8 cellular contexts compared by ENCODE assay signal in the genomic region with DNA sequence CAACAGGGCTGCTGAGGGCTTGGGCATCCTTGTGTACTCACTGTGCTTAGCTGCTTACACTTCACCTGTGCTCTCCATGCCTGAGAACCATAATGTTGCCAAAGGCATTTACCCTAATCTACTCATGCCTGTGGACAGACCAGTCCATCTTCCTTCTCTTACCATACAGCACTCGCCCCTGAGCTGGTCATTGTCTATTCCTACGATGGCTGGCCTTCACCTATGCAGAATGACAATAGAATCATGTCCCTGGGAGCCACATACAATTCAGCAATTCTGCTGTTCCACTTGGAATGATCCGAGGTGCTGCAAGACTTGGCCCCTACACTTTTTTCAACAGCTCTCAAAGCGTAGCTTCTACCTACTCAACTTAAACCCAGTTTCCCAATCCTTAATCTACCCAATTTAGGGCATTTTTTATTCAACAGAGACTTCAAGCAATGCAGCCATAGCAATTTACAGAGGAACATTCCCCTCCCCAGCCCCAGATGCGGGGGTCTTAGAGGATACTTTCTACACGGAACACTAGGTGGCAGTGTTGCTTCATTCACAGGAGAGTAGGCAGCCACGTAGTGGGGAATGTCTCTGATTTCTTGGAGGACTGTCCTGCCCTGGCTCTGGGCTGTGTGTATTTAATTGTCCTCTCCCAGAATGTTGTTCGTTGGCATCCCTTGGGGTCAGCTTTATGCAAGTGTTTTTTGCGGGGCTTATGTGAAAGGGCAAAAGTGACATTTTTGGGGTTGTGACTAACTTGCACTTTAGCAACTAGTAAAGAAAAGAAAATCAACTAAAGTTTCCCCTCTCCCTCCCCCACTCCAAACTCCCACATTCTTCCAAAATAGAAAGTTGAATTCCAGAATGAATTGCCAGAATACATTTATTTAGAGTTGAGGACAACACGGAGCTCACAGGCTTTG.
DNase-seq lines count a peak whose midpoint lies in the region; ATAC-seq and TF ChIP-seq lines count a peak whose summit lies in the region.

No MANE protein-coding gene starts in this region.

- H3K4me3 ChIP-seq in AG09309 (ENCODE audit: control insufficient read depth, low read depth, low read length) = no peak overlapping the region
- no peak overlapping the region for H3K4me3 ChIP-seq in GM12865 (ENCODE audit: low read depth, low read length)
- no peak overlapping the region for H3K4me3 ChIP-seq in prostate gland

- H3K36me3 Mint-ChIP-seq in activated CD4-positive, alpha-beta memory T cell treated with anti-CD3 and anti-CD28 coated beads for 36 hours = no peaks in the 10 kb centered on the region

- H3K36me3 ChIP-seq in prostate gland = no peaks in the 10 kb centered on the region

- peaks cover 2% of the 10 kb centered on the region for H3K27me3 Mint-ChIP-seq in activated CD4-positive, alpha-beta memory T cell treated with anti-CD3 and anti-CD28 coated beads for 36 hours

- no peak overlapping the region for H3K4me3 Mint-ChIP-seq in activated CD4-positive, alpha-beta memory T cell treated with anti-CD3 and anti-CD28 coated beads for 36 hours

- no peak overlapping the region for H3K27ac ChIP-seq in prostate gland

- no peaks in the 10 kb centered on the region for H3K9me3 ChIP-seq in prostate gland

- TF ChIP-seq CTCF in AG09309 (IDR thresholded peaks at IDR 0.05; ENCODE audit: control insufficient read depth, insufficient read depth, low read depth, low read length, missing control alignments) (peak; percentile 91), GM12865 (IDR thresholded peaks at IDR 0.05; ENCODE audit: insufficient read depth, low read depth, low read length, missing control alignments) (peak; percentile 77), prostate gland (IDR thresholded peaks at IDR 0.05) (peak; percentile 52 to 80 (median 70))

- no peaks in the 10 kb centered on the region for H3K4me1 Mint-ChIP-seq in activated CD4-positive, alpha-beta memory T cell treated with anti-CD3 and anti-CD28 coated beads for 36 hours (ENCODE audit: low read depth)

- no peak overlapping the region for H3K27ac Mint-ChIP-seq in activated CD4-positive, alpha-beta memory T cell treated with anti-CD3 and anti-CD28 coated beads for 36 hours

- intact Hi-C loops in activated CD4-positive, alpha-beta memory T cell treated with anti-CD3 and anti-CD28 coated beads for 36 hours (cut with micrococcal nuclease) = loop anchor here (1.0 to 2.0 kb wide), 2 partner anchors 132 to 321 kb away; no protein-coding TSS in a partner anchor
- intact Hi-C loops in prostate gland (cut with DNase I) = loop anchor here (2.0 to 5.0 kb wide), 4 partner anchors 131 to 1412 kb away; no protein-coding TSS in a partner anchor

- no peaks in the 10 kb centered on the region for H3K9me3 Mint-ChIP-seq in activated CD4-positive, alpha-beta memory T cell treated with anti-CD3 and anti-CD28 coated beads for 36 hours

- H3K27me3 ChIP-seq in prostate gland (replicated peaks; ENCODE audit: insufficient read depth) = peaks cover 5% of the 10 kb centered on the region

- POLR2A ChIA-PET in activated CD4-positive, alpha-beta memory T cell treated with anti-CD3 and anti-CD28 coated beads for 36 hours (lab: Charles Lee) = no interaction called here

- H3K4me1 ChIP-seq in prostate gland (replicated peaks) = no peaks in the 10 kb centered on the region

- DNase-seq in AG09309 (ENCODE audit: low read depth) (peak; percentile 41), GM12865 (ENCODE audit: low read depth) (peak; percentile 61), NCI-H2107 (lab: John Stamatoyannopoulos, UW) (peak; percentile 49), glomerular endothelial cell (ENCODE audit: extremely low read depth, low read depth, low spot score) (peak; percentile 10), prostate gland (ENCODE audit: low spot score) (peak; percentile 38)
- peak; percentile 23 for DNase-seq in activated CD4-positive, alpha-beta memory T cell treated with anti-CD3 and anti-CD28 coated beads for 36 hours

- 19% methylated on average over 10 of the region's 10 CpGs for WGBS in prostate gland

- CTCF ChIA-PET in activated CD4-positive, alpha-beta memory T cell treated with anti-CD3 and anti-CD28 coated beads for 36 hours (lab: Charles Lee) = interaction anchor here (0.5 to 1.5 kb wide), 8 partner anchors 9 to 321 kb away, joined by 3 to 9 read pairs (median 3); no protein-coding TSS in a partner anchor

- no peak for TF ChIP-seq POLR2A in prostate gland (IDR thresholded peaks at IDR 0.05)

- ATAC-seq in HG02798 (IDR thresholded peaks at IDR 0.05; ENCODE audit: poor library complexity, unreplicated experiment) (peak; percentile 82), HG02840 (IDR thresholded peaks at IDR 0.05; ENCODE audit: low FRiP score, unreplicated experiment) (no peak)

Comparison
In these comparisons a context has a peak if more than half of its experiments do, and no peak if none do; other contexts are left out.
1. DNase-seq: peak in every context shown above with its lines; median percentile 61 in GM12865; 49 in NCI-H2107; 41 in AG09309; 38 in prostate gland; 23 in activated CD4-positive, alpha-beta memory T cell treated with anti-CD3 and anti-CD28 coated beads for 36 hours; 10 in glomerular endothelial cell.